8 cellular contexts compared by ENCODE assay signal in genomic region chr4:148441624-148441985, GRCh38. TPM values are rescaled to one million over a fixed set of nuclear protein-coding genes. Genes with fewer than 3 reads are reported as not detected.
A peak's percentile ranks its signal among the peaks of the same experiment; 100 is the strongest.
DNase-seq lines count a peak whose midpoint lies in the region; ATAC-seq and TF ChIP-seq lines count a peak whose summit lies in the region.

No MANE protein-coding gene starts in this region.

- H3K9me3 ChIP-seq in HEK293 (ENCODE audit: control insufficient read depth, insufficient read depth, low read depth, low read length) (no peaks in the 10 kb centered on the region), iPS-20b (ENCODE audit: insufficient read depth, low read depth, low read length) (no peaks in the 10 kb centered on the region)

- H3K9ac ChIP-seq in iPS-20b (ENCODE audit: low read depth, low read length): peak overlapping the region; percentile 18; the same call in 1 of the 2 replicates

- peak overlapping the region; percentile 93 for H3K27ac Mint-ChIP-seq in activated T-helper 17 cell treated with anti-CD3 and anti-CD28 coated beads, Interleukin-2, amount 50 U/mL, for 72 hours
- H3K27ac Mint-ChIP-seq in stimulated activated effector memory CD8-positive, alpha-beta T cell treated with anti-CD3 and anti-CD28 coated beads, Interleukin-12 subunit alpha, Interleukin-12 subunit beta, amount 100 ng/mL, for 72 hours: peak overlapping the region; percentile 94

- TF ChIP-seq CTCF in HEK293 (tag by site-specific recombination; IDR thresholded peaks at IDR 0.05): no peak

- H3K27me3 ChIP-seq in iPS-20b (ENCODE audit: insufficient read depth, low read length): peaks cover 69% of the 10 kb centered on the region

- H3K4me1 Mint-ChIP-seq in activated T-helper 17 cell treated with anti-CD3 and anti-CD28 coated beads, Interleukin-2, amount 50 U/mL, for 72 hours: peaks cover 21% of the 10 kb centered on the region
- H3K4me1 Mint-ChIP-seq in stimulated activated effector memory CD8-positive, alpha-beta T cell treated with anti-CD3 and anti-CD28 coated beads, Interleukin-12 subunit alpha, Interleukin-12 subunit beta, amount 100 ng/mL, for 72 hours: peaks cover 33% of the 10 kb centered on the region

- H3K4me3 ChIP-seq in HEK293 (ENCODE audit: low read depth, low read length) (peak overlapping the region; percentile 68), iPS-20b (ENCODE audit: low read length) (peak overlapping the region; percentile 83)

- POLR2A ChIA-PET in HEK293 (lab: Yijun Ruan, JAX): no interaction called here

- no peaks in the 10 kb centered on the region for H3K27me3 Mint-ChIP-seq in activated T-helper 17 cell treated with anti-CD3 and anti-CD28 coated beads, Interleukin-2, amount 50 U/mL, for 72 hours

- H3K4me1 ChIP-seq in HEK293 (ENCODE audit: control insufficient read depth, insufficient read depth, low read length): peaks cover 6% of the 10 kb centered on the region; the same call in 1 of the 2 replicates
- peaks cover 20% of the 10 kb centered on the region; the same call in 1 of the 2 replicates for H3K4me1 ChIP-seq in iPS-20b (ENCODE audit: insufficient read depth, low read length)

- DNase-seq in stimulated activated effector memory CD8-positive, alpha-beta T cell treated with anti-CD3 and anti-CD28 coated beads, Interleukin-12 subunit alpha, Interleukin-12 subunit beta, amount 100 ng/mL, for 72 hours (ENCODE audit: low spot score in 2 of 2): no peak
- no peak for DNase-seq in central memory CD4-positive, alpha-beta T cell
- no peak for DNase-seq in stimulated activated CD4-positive, alpha-beta T cell treated with anti-CD3 and anti-CD28 coated beads, Interleukin-2, amount 100 ng/mL, for 48 hours

- H3K9me3 Mint-ChIP-seq in activated T-helper 17 cell treated with anti-CD3 and anti-CD28 coated beads, Interleukin-2, amount 50 U/mL, for 72 hours: no peaks in the 10 kb centered on the region
- H3K9me3 Mint-ChIP-seq in stimulated activated effector memory CD8-positive, alpha-beta T cell treated with anti-CD3 and anti-CD28 coated beads, Interleukin-12 subunit alpha, Interleukin-12 subunit beta, amount 100 ng/mL, for 72 hours: no peaks in the 10 kb centered on the region

- peak overlapping the region; percentile 85; the same call in 1 of the 2 replicates for H3K27ac ChIP-seq in HEK293 (ENCODE audit: extremely low read depth, low read depth, low read length)
- no peak overlapping the region for H3K27ac ChIP-seq in iPS-20b (ENCODE audit: low read length)

- H3K36me3 ChIP-seq in HEK293 (ENCODE audit: control insufficient read depth in 2 of 2, insufficient read depth in 1 of 2, low read length in 2 of 2) (no peaks in the 10 kb centered on the region), iPS-20b (ENCODE audit: insufficient read depth, low read depth, low read length) (no peaks in the 10 kb centered on the region)

- no peak for ATAC-seq in activated T-helper 17 cell treated with anti-CD3 and anti-CD28 coated beads, Interleukin-2, amount 50 U/mL, for 72 hours (replicated peaks)
- no peak for ATAC-seq in stimulated activated effector memory CD8-positive, alpha-beta T cell treated with anti-CD3 and anti-CD28 coated beads, Interleukin-12 subunit alpha, Interleukin-12 subunit beta, amount 100 ng/mL, for 72 hours
- ATAC-seq in GM19463 (IDR thresholded peaks at IDR 0.05; ENCODE audit: unreplicated experiment) (no peak), GM18873 (IDR thresholded peaks at IDR 0.05; ENCODE audit: low FRiP score, unreplicated experiment) (no peak)

- peak overlapping the region; percentile 93 for H3K4me3 Mint-ChIP-seq in activated T-helper 17 cell treated with anti-CD3 and anti-CD28 coated beads, Interleukin-2, amount 50 U/mL, for 72 hours
- peak overlapping the region; percentile 97 for H3K4me3 Mint-ChIP-seq in stimulated activated effector memory CD8-positive, alpha-beta T cell treated with anti-CD3 and anti-CD28 coated beads, Interleukin-12 subunit alpha, Interleukin-12 subunit beta, amount 100 ng/mL, for 72 hours

- CTCF ChIA-PET in HEK293 (lab: Yijun Ruan, JAX): no interaction called here

- H3K36me3 Mint-ChIP-seq in activated T-helper 17 cell treated with anti-CD3 and anti-CD28 coated beads, Interleukin-2, amount 50 U/mL, for 72 hours (ENCODE audit: low read depth): peaks cover 10% of the 10 kb centered on the region
- H3K36me3 Mint-ChIP-seq in stimulated activated effector memory CD8-positive, alpha-beta T cell treated with anti-CD3 and anti-CD28 coated beads, Interleukin-12 subunit alpha, Interleukin-12 subunit beta, amount 100 ng/mL, for 72 hours: peaks cover 27% of the 10 kb centered on the region

TF ChIP-seq in HEK293, 187 proteins besides CTCF, POLR2A, EP300 and RAD21:
- TF ChIP-seq PRDM1 (tag by site-specific recombination; IDR thresholded peaks at IDR 0.05) (no peak), ZNF324 (tag by site-specific recombination; IDR thresholded peaks at IDR 0.05) (no peak), ZNF530 (tag by site-specific recombination; IDR thresholded peaks at IDR 0.05; ENCODE audit: low read depth) (no peak), ZNF658 (tag by site-specific recombination; IDR thresholded peaks at IDR 0.05) (no peak), ATF2 (tag by site-specific recombination; IDR thresholded peaks at IDR 0.05; ENCODE audit: low read depth) (no peak), KLF1 (tag by site-specific recombination; IDR thresholded peaks at IDR 0.05) (no peak), RBAK (tag by site-specific recombination; IDR thresholded peaks at IDR 0.05) (no peak), ZNF214 (tag by site-specific recombination; IDR thresholded peaks at IDR 0.05; ENCODE audit: borderline replicate concordance) (no peak), KLF17 (tag by site-specific recombination; IDR thresholded peaks at IDR 0.05) (no peak), ZXDB (tag by site-specific recombination; IDR thresholded peaks at IDR 0.05) (no peak), PBX3 (CRISPR knock-in tag; IDR thresholded peaks at IDR 0.05) (no peak)

RNA-seq across cellular contexts. Expression of gene NR3C2, which starts 0.6 kb away (rescaled TPM):
- total RNA-seq in activated T-helper 17 cell treated with anti-CD3 and anti-CD28 coated beads, Interleukin-2, amount 50 U/mL, for 72 hours: 1 to 10 TPM; 7.1 to 7.8 TPM
